ENCODE assay signal across 24 cellular contexts in the genomic region with DNA sequence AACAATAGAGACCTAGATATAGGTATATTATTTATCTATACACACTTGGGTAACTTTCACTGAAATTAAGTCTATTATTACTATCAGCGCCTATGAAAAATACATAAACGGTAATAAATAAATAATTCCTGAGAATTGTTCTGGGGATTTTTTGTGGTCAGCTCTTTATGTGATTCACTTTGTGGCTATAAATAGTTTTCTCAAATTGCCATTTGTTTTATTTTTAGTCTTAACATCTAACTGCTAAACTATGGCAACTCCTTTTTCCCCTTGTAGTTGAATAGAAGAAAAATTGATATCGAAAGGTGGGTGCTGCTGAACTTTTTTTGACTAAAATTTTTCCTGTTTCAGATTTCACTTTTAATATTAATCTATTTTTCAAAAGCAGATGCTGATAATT.
A peak's percentile ranks its signal among the peaks of the same experiment; 100 is the strongest.
DNase-seq lines count a peak whose midpoint lies in the region; ATAC-seq and TF ChIP-seq lines count a peak whose summit lies in the region.
"Had no signal": no experiment of that assay in that cellular context is flagged by ENCODE, and none has a peak within 500 bp of the region (broad histone marks: within the 10 kb centered on the region; RNA-seq: fewer than 3 reads in every experiment).

No MANE protein-coding gene starts in this region.

- H3K9ac ChIP-seq in GM23248 = no peak overlapping the region

- H2AFZ ChIP-seq in GM23248 = no peak overlapping the region

- TF ChIP-seq POLR2A in breast epithelium (IDR thresholded peaks at IDR 0.05) = no peak

- H3K36me3 ChIP-seq in GM23248 (ENCODE audit: low read depth) = no peaks in the 10 kb centered on the region
- no peaks in the 10 kb centered on the region for H3K36me3 ChIP-seq in breast epithelium
- H3K36me3 ChIP-seq: colonic mucosa, left ventricle myocardium inferior, WERI-Rb-1 had no signal

- H3K4me1 ChIP-seq in GM23248 (ENCODE audit: insufficient read depth) (peaks cover 18% of the 10 kb centered on the region), breast epithelium (no peaks in the 10 kb centered on the region)
- H3K4me1 ChIP-seq: colonic mucosa, left ventricle myocardium inferior had no signal

- H3K27me3 ChIP-seq in GM23248 (replicated peaks; ENCODE audit: insufficient read depth) = no peaks in the 10 kb centered on the region
- no peaks in the 10 kb centered on the region for H3K27me3 ChIP-seq in breast epithelium
- H3K27me3 ChIP-seq: colonic mucosa had no signal

- 95% methylated on average over 3 of the region's 3 CpGs for WGBS in GM23248 (ENCODE audit: low coverage in 1 of 2, low lambda C conversion rate in 2 of 2, missing lambda C conversion rate in 2 of 2), 2 experiments

- H3K9me2 ChIP-seq in GM23248 (ENCODE audit: insufficient read depth) = no peaks in the 10 kb centered on the region

- H4K20me1 ChIP-seq in GM23248 (ENCODE audit: insufficient read depth) = no peaks in the 10 kb centered on the region

- no peaks in the 10 kb centered on the region for H3K79me2 ChIP-seq in GM23248 (ENCODE audit: insufficient read depth)

- H3K27ac ChIP-seq in GM23248 = no peak overlapping the region
- H3K27ac ChIP-seq in breast epithelium = no peak overlapping the region
- H3K27ac ChIP-seq: colonic mucosa, left ventricle myocardium inferior, WERI-Rb-1 had no signal

- intact Hi-C loops in breast epithelium (cut with DNase I; ENCODE audit: low total_unique reads) = no loop called here

- peak overlapping the region; percentile 58 for H3K4me2 ChIP-seq in GM23248 (ENCODE audit: unreplicated experiment)

- DNase-seq in GM23248 (peak; percentile 68), astrocyte of the cerebellum (ENCODE audit: low read depth) (peak; percentile 27), fibroblast of the aortic adventitia (ENCODE audit: low read depth) (peak; percentile 30), breast epithelium (ENCODE audit: low spot score in 2 of 2) (no peak)
- DNase-seq: activated CD4-positive, alpha-beta T cell treated with anti-CD3 and anti-CD28 coated beads for 48 hours; activated gamma-delta T cell treated with Interleukin-2 at 50 U/mL for 16 hours; activated T-cell treated with anti-CD3 and anti-CD28 coated beads, Interleukin-2, amount 50 U/mL, for 24 hours; AML-193; CD4-positive, alpha-beta T cell; colonic mucosa; left ventricle myocardium inferior; naive thymus-derived CD8-positive, alpha-beta T cell; NCI-H1048; NCI-H187; NCI-H524 treated with DMSO at 0.1 percent for 48 hours; NK-92 treated with Interleukin-12 subunit alpha and Interleukin-12 subunit beta, amount 100 ng/mL, for 24 hours; PC-3; stimulated activated CD4-positive, alpha-beta T cell treated with anti-CD3 and anti-CD28 coated beads, Interleukin-2, amount 100 ng/mL, for 24 hours; WERI-Rb-1 had no signal

- ATAC-seq in GM18502 (IDR thresholded peaks at IDR 0.05; ENCODE audit: poor library complexity, unreplicated experiment) (no peak), GM21737 (IDR thresholded peaks at IDR 0.05; ENCODE audit: unreplicated experiment) (no peak), HG03342 (IDR thresholded peaks at IDR 0.05; ENCODE audit: unreplicated experiment) (no peak)
- ATAC-seq: esophagus mucosa; naive thymus-derived CD8-positive, alpha-beta T cell; PC-3; Right ventricle myocardium inferior had no signal

- no peaks in the 10 kb centered on the region for H3K9me3 ChIP-seq in GM23248 (ENCODE audit: low read depth)
- no peaks in the 10 kb centered on the region for H3K9me3 ChIP-seq in breast epithelium
- H3K9me3 ChIP-seq: colonic mucosa had no signal

- in situ Hi-C loops in GM23248 (cut with MboI) (no loop called here), astrocyte of the cerebellum (cut with HindIII; ENCODE audit: low sequenced_read_pairs) (no loop called here)

- H3F3A ChIP-seq in GM23248 (ENCODE audit: insufficient read depth) = no peaks in the 10 kb centered on the region

- H3K4me3 ChIP-seq in GM23248 (no peak overlapping the region), astrocyte of the cerebellum (ENCODE audit: low read depth, low read length) (no peak overlapping the region), fibroblast of the aortic adventitia (ENCODE audit: low read depth, low read length) (no peak overlapping the region), breast epithelium (no peak overlapping the region)
- H3K4me3 ChIP-seq: colonic mucosa, left ventricle myocardium inferior had no signal

- no peak for TF ChIP-seq CTCF in astrocyte of the cerebellum (IDR thresholded peaks at IDR 0.05; ENCODE audit: low read depth, low read length, missing control alignments)
- TF ChIP-seq CTCF in fibroblast of the aortic adventitia (IDR thresholded peaks at IDR 0.05; ENCODE audit: insufficient read depth, low read length) = no peak
- TF ChIP-seq CTCF in breast epithelium (IDR thresholded peaks at IDR 0.05) = no peak

Comparison
In these comparisons a context has a peak if more than half of its experiments do, and no peak if none do; other contexts are left out.
1. DNase-seq: peak in GM23248 (single experiment), astrocyte of the cerebellum (single experiment) and fibroblast of the aortic adventitia (single experiment); none in breast epithelium (0 of 2).